Comparison of ENCODE assay signal across 8 cellular contexts in the genomic region with DNA sequence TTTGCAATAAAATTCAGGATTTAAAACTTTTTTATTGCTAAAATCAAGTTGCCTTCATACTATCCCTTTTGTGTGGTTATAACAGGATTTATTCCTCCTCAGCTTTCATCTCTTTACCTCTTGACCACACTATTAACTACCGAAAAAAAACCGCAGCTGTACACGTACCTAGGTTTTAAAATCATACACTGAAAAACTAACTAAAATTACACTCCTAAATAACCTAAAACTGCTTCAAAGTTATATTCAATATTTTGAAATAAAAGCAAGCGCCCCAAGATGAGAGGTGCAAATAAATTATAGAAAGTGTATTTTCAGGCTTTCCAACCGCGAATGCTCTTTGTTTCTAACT. TPM values are rescaled to one million over a fixed set of nuclear protein-coding genes. Genes with fewer than 3 reads are reported as not detected.
DNase-seq lines count a peak whose midpoint lies in the region; ATAC-seq and TF ChIP-seq lines count a peak whose summit lies in the region.

No MANE protein-coding gene starts in this region.

- H3K27me3 ChIP-seq in PC-9 (ENCODE audit: insufficient read depth, low read depth), result no peaks in the 10 kb centered on the region

- DNase-seq in PC-9 (no peak), epithelial cell of proximal tubule (ENCODE audit: low read depth) (no peak), retinal pigment epithelial cell (ENCODE audit: low read depth) (no peak), COLO668 (lab: John Stamatoyannopoulos, UW; ENCODE audit: unreplicated experiment) (no peak)
- no peak for DNase-seq in activated effector memory CD4-positive, alpha-beta T cell treated with Interleukin-2 at 50 U/mL for 16 hours

- BruUV-seq in PC-9 (replicated peaks; lab: Mats Ljungman, UMichigan), result TSS peak; percentile 40

- H4K20me1 ChIP-seq in PC-9 (ENCODE audit: insufficient read depth), result no peaks in the 10 kb centered on the region

- TF ChIP-seq CTCF in GM12875 (IDR thresholded peaks at IDR 0.05; ENCODE audit: borderline replicate concordance, insufficient read depth, low read depth, low read length), result no peak
- no peak for TF ChIP-seq CTCF in PC-9 (conservative IDR thresholded peaks at IDR 0.05)
- TF ChIP-seq CTCF in epithelial cell of proximal tubule (conservative IDR thresholded peaks at IDR 0.05; ENCODE audit: low read depth, low read length), result no peak
- TF ChIP-seq CTCF in retinal pigment epithelial cell (conservative IDR thresholded peaks at IDR 0.05; ENCODE audit: low read depth, low read length), result no peak

- H3K79me2 ChIP-seq in PC-9 (ENCODE audit: low read depth), result no peaks in the 10 kb centered on the region

- intact Hi-C loops in PC-9 (cut with micrococcal nuclease; ENCODE audit: unreplicated experiment), result loop anchor here (5.0 kb wide), 1 partner anchor 104 kb away; no protein-coding TSS in a partner anchor

- peak overlapping the region; percentile 97 for H3K4me2 ChIP-seq in PC-9

- peak overlapping the region; percentile 83 for H2AFZ ChIP-seq in PC-9

- H3K27ac ChIP-seq in PC-9, result no peak overlapping the region

- no peak for ATAC-seq in GM18858 (IDR thresholded peaks at IDR 0.05; ENCODE audit: unreplicated experiment)
- ATAC-seq in HG02798 (IDR thresholded peaks at IDR 0.05; ENCODE audit: poor library complexity, unreplicated experiment), result no peak

- H3F3A ChIP-seq in PC-9 (ENCODE audit: insufficient read depth, low read depth), result peaks cover 18% of the 10 kb centered on the region

- peak overlapping the region; percentile 74 for H3K4me3 ChIP-seq in GM12875 (ENCODE audit: low read depth, low read length)
- H3K4me3 ChIP-seq in PC-9, result peak overlapping the region; percentile 97
- peak overlapping the region; percentile 86 for H3K4me3 ChIP-seq in epithelial cell of proximal tubule (ENCODE audit: low read depth, low read length)
- peak overlapping the region; percentile 74 for H3K4me3 ChIP-seq in retinal pigment epithelial cell (ENCODE audit: low read length)

- POLR2A ChIA-PET in PC-9 (lab: Charles Lee; ENCODE audit: unreplicated experiment), result no interaction called here

- H3K4me1 ChIP-seq in PC-9 (replicated peaks; ENCODE audit: insufficient read depth), result 0 out of 2 replicates have a peak, but pooled peaks cover 5% of the 10 kb centered on the region

- H3K36me3 ChIP-seq in PC-9 (ENCODE audit: low read depth), result no peaks in the 10 kb centered on the region

- CTCF ChIA-PET in PC-9 (lab: Charles Lee), result interaction anchor here (0.6 to 0.9 kb wide), 2 partner anchors 68 to 95 kb away, joined by 12 to 16 read pairs; no protein-coding TSS in a partner anchor

- no peaks in the 10 kb centered on the region for H3K9me3 ChIP-seq in PC-9 (ENCODE audit: insufficient read depth, low read depth)

- no peaks in the 10 kb centered on the region for H3K9me2 ChIP-seq in PC-9 (ENCODE audit: insufficient read depth)

RNA-seq across cellular contexts. Expression of a gene that starts 1.4 kb away (rescaled TPM):
- total RNA-seq in PC-9 (2021) (7.4 and 13.3 TPM in 2 replicates), epithelial cell of proximal tubule (20.4 and 21.2 TPM in 2 replicates)

RNA-seq across cellular contexts. Expression of a gene that starts 39.0 kb away (rescaled TPM):
- total RNA-seq in PC-9 (2021), result 31.5 and 39.9 TPM in 2 replicates
- total RNA-seq in epithelial cell of proximal tubule, result 62.4 and 105 TPM in 2 replicates
